Comparison of ENCODE assay signal across 21 cellular contexts in the genomic region with DNA sequence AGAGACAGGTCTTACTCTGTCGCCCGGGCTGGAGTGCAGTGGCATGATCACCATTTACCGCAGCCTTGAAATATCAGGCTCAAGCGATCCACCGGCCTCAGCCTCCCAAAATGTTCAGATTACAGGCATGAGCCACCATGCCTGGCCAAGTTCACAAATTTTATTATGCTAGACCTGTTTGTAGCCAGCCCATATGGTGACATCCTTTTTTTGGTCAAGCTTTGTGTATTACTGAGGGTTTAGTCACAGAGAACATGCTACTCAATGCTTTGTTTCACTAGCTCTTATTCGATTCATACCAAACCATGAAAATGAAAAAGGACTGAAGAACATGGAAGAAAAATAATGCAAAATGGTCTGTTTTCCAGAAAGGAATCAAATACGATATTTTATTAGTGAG.
"Had no signal": no experiment of that assay in that cellular context is flagged by ENCODE, and none has a peak within 500 bp of the region (broad histone marks: within the 10 kb centered on the region; RNA-seq: fewer than 3 reads in every experiment).

No MANE protein-coding gene starts in this region.

- H3K4me3 Mint-ChIP-seq: activated CD8-positive, alpha-beta memory T cell treated with anti-CD3 and anti-CD28 coated beads, Interleukin-2, amount 10 ng/mL, durations not matched to agents 7 days and 5 days; activated naive CD4-positive, alpha-beta T cell treated with anti-CD3 and anti-CD28 coated beads for 36 hours; activated naive CD8-positive, alpha-beta T cell treated with anti-CD3 and anti-CD28 coated beads, Interleukin-2, amount 10 ng/mL, durations not matched to agents 7 days and 5 days; activated T-helper 17 cell treated with anti-CD3 and anti-CD28 coated beads, Interleukin-2, amount 50 U/mL, for 72 hours; memory B cell; neural progenitor cell; WTC11 had no signal

- H3K4me3 ChIP-seq: gastroesophageal sphincter, neural progenitor cell, ovary, prostate gland, thyroid gland had no signal

- H3K36me3 ChIP-seq: neural progenitor cell, ovary, prostate gland had no signal

- H3K4me1 ChIP-seq: prostate gland, thyroid gland had no signal

- H3K27ac ChIP-seq: epithelial cell of prostate, gastroesophageal sphincter, neural progenitor cell, ovary, prostate gland, thyroid gland had no signal

- H3K27me3 Mint-ChIP-seq: activated CD8-positive, alpha-beta memory T cell treated with anti-CD3 and anti-CD28 coated beads, Interleukin-2, amount 10 ng/mL, durations not matched to agents 7 days and 5 days; activated naive CD8-positive, alpha-beta T cell treated with anti-CD3 and anti-CD28 coated beads, Interleukin-2, amount 10 ng/mL, durations not matched to agents 7 days and 5 days; activated T-helper 17 cell treated with anti-CD3 and anti-CD28 coated beads, Interleukin-2, amount 50 U/mL, for 72 hours; memory B cell had no signal

- DNase-seq: activated CD4-positive, alpha-beta T cell treated with anti-CD3 and anti-CD28 coated beads, Interleukin-2, amount 50 U/mL, for 4 hours; activated CD8-positive, alpha-beta memory T cell treated with anti-CD3 and anti-CD28 coated beads, Interleukin-2, amount 10 ng/mL, durations not matched to agents 7 days and 5 days; activated naive CD4-positive, alpha-beta T cell treated with anti-CD3 and anti-CD28 coated beads for 36 hours; activated naive CD8-positive, alpha-beta T cell treated with anti-CD3 and anti-CD28 coated beads, Interleukin-2, amount 10 ng/mL, durations not matched to agents 7 days and 5 days; amniotic stem cell; head of caudate nucleus; hypothalamus; ovary; stimulated activated CD4-positive, alpha-beta T cell treated with anti-CD3 and anti-CD28 coated beads, Interleukin-2, amount 100 ng/mL, for 48 hours; stimulated activated CD8-positive, alpha-beta memory T cell treated with anti-CD3 and anti-CD28 coated beads, Interleukin-4, amount 100 ng/mL, for 48 hours; stimulated activated naive CD8-positive, alpha-beta T cell treated with anti-CD3 and anti-CD28 coated beads, Interleukin-15, Interleukin-2, amounts not matched to agents 100 U/mL and 50 U/mL, for 24 hours; substantia nigra; T1000; thyroid gland had no signal

- H3K9me3 Mint-ChIP-seq: activated naive CD4-positive, alpha-beta T cell treated with anti-CD3 and anti-CD28 coated beads for 36 hours; activated naive CD8-positive, alpha-beta T cell treated with anti-CD3 and anti-CD28 coated beads, Interleukin-2, amount 10 ng/mL, durations not matched to agents 7 days and 5 days; activated T-helper 17 cell treated with anti-CD3 and anti-CD28 coated beads, Interleukin-2, amount 50 U/mL, for 72 hours; memory B cell; WTC11 had no signal

- ATAC-seq: activated CD8-positive, alpha-beta memory T cell treated with anti-CD3 and anti-CD28 coated beads, Interleukin-2, amount 10 ng/mL, durations not matched to agents 7 days and 5 days; activated T-helper 17 cell treated with anti-CD3 and anti-CD28 coated beads, Interleukin-2, amount 50 U/mL, for 72 hours; gastroesophageal sphincter; stimulated activated naive CD8-positive, alpha-beta T cell treated with anti-CD3 and anti-CD28 coated beads, Interleukin-15, Interleukin-2, amounts not matched to agents 100 U/mL and 50 U/mL, for 24 hours; WTC11 had no signal

- H3K9me3 ChIP-seq: gastroesophageal sphincter, ovary, prostate gland, thyroid gland had no signal

- H3K27me3 ChIP-seq: gastroesophageal sphincter, neural progenitor cell, ovary, thyroid gland had no signal
